In the genomic region with DNA sequence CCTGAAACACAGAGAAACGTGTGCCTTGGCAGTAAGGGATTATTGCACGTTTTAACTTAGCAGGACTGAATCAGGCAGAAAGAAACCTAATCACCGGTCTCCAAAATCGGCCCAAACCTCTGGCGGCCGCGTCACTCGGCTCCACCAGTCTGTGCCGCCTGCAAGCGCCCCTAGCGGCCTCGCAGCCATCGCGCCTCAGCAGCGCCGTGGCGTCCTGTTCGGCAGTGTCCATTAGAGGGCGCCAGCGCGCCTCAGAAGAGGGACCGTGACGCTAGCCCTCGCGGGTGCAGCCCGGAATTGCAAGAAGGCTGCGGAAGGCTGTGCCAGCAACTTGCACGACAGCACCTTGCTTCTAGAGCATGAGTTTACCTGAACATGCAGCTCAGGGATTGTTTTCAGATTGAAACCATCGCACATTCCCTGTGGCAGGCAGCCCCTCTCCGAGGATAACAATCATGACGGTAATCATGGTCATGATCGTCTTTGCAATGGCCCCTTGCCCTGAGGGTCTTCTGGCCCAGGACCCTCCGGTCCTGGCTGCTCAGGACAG, we compare ENCODE assay signal across 1 cellular context.
TF ChIP-seq lines count a peak whose summit lies in the region.

No MANE protein-coding gene starts in this region.

TF ChIP-seq in HepG2, 621 proteins besides CTCF, POLR2A, EP300 and RAD21 (continued from another document and continues in another):
- TF ChIP-seq ZNF407 (CRISPR knock-in tag; IDR thresholded peaks at IDR 0.05; ENCODE audit: not compliant biosample characterization) (no peak), THAP11 (CRISPR knock-in tag; IDR thresholded peaks at IDR 0.05) (peak; percentile 77), BRD4 (CRISPR knock-in tag; IDR thresholded peaks at IDR 0.05) (peak; percentile 79; the same call in 1 of the 2 replicates), GABPB1 (CRISPR knock-in tag; IDR thresholded peaks at IDR 0.05) (peak; percentile 83), ZNF205 (CRISPR knock-in tag; IDR thresholded peaks at IDR 0.05) (peak; percentile 69; the same call in 1 of the 2 replicates), RARA (CRISPR knock-in tag; IDR thresholded peaks at IDR 0.05) (0 out of 2 replicates have a peak, but pooled peaks have one; percentile 35), ZNF768 (CRISPR knock-in tag; IDR thresholded peaks at IDR 0.05) (peak; percentile 83; the same call in 1 of the 2 replicates), ZNF431 (CRISPR knock-in tag; IDR thresholded peaks at IDR 0.05; ENCODE audit: borderline replicate concordance, low read depth) (0 out of 2 replicates have a peak, but pooled peaks have one; percentile 69), MEF2D (CRISPR knock-in tag; IDR thresholded peaks at IDR 0.05) (no peak; the same call in 1 of the 2 replicates), FOXK1 (CRISPR knock-in tag; IDR thresholded peaks at IDR 0.05; ENCODE audit: borderline replicate concordance, low read depth) (peak; percentile 70; the same call in 1 of the 2 replicates), ZBTB7A (CRISPR knock-in tag; IDR thresholded peaks at IDR 0.05) (0 out of 2 replicates have a peak, but pooled peaks have one; percentile 63), ZSCAN9 (CRISPR knock-in tag; IDR thresholded peaks at IDR 0.05; ENCODE audit: borderline replicate concordance) (peak; percentile 65; the same call in 1 of the 2 replicates), ZFP91 (CRISPR knock-in tag; IDR thresholded peaks at IDR 0.05; ENCODE audit: borderline replicate concordance) (peak; percentile 90), ZBTB38 (CRISPR knock-in tag; IDR thresholded peaks at IDR 0.05) (0 out of 2 replicates have a peak, but pooled peaks have one; percentile 35), ZBTB1 (CRISPR knock-in tag; IDR thresholded peaks at IDR 0.05; ENCODE audit: borderline replicate concordance) (no peak), ZSCAN21 (CRISPR knock-in tag; IDR thresholded peaks at IDR 0.05; ENCODE audit: borderline replicate concordance) (peak; percentile 42; the same call in 1 of the 2 replicates), ZBTB3 (CRISPR knock-in tag; IDR thresholded peaks at IDR 0.05; ENCODE audit: borderline replicate concordance, low read depth) (no peak), KAT7 (CRISPR knock-in tag; IDR thresholded peaks at IDR 0.05; ENCODE audit: borderline replicate concordance) (peak; percentile 87; the same call in 1 of the 2 replicates), ZNF12 (CRISPR knock-in tag; IDR thresholded peaks at IDR 0.05) (no peak), CREB1 (IDR thresholded peaks at IDR 0.05) (peak; percentile 79), CREB1 (CRISPR knock-in tag; IDR thresholded peaks at IDR 0.05) (peak; percentile 63; the same call in 1 of the 2 replicates), KLF9 (CRISPR knock-in tag; IDR thresholded peaks at IDR 0.05; ENCODE audit: low read depth) (no peak), HNF1B (CRISPR knock-in tag; IDR thresholded peaks at IDR 0.05) (peak; percentile 93; the same call in 1 of the 2 replicates), HNF4A (CRISPR knock-in tag; IDR thresholded peaks at IDR 0.05) (peak; percentile 25), ZNF572 (CRISPR knock-in tag; IDR thresholded peaks at IDR 0.05) (no peak; the same call in 1 of the 2 replicates), ZNF225 (CRISPR knock-in tag; IDR thresholded peaks at IDR 0.05) (0 out of 2 replicates have a peak, but pooled peaks have one; percentile 32), HOXA3 (CRISPR knock-in tag; IDR thresholded peaks at IDR 0.05) (peak; percentile 84), IRF2 (CRISPR knock-in tag; IDR thresholded peaks at IDR 0.05) (peak; percentile 89; the same call in 1 of the 2 replicates), ZNF441 (CRISPR knock-in tag; IDR thresholded peaks at IDR 0.05; ENCODE audit: borderline replicate concordance) (0 out of 2 replicates have a peak, but pooled peaks have one; percentile 38), ZMYM4 (CRISPR knock-in tag; IDR thresholded peaks at IDR 0.05) (peak; percentile 86), TMF1 (CRISPR knock-in tag; IDR thresholded peaks at IDR 0.05; ENCODE audit: low read depth) (0 out of 2 replicates have a peak, but pooled peaks have one; percentile 39), TAF1 (CRISPR knock-in tag; IDR thresholded peaks at IDR 0.05) (no peak), KMT2A (CRISPR knock-in tag; IDR thresholded peaks at IDR 0.05) (peak; percentile 79), ZNF576 (CRISPR knock-in tag; IDR thresholded peaks at IDR 0.05) (no peak), HCFC1 (IDR thresholded peaks at IDR 0.05; ENCODE audit: low read depth, low read length) (no peak), TARDBP (CRISPR knock-in tag; IDR thresholded peaks at IDR 0.05) (peak; percentile 81), SOX6 (IDR thresholded peaks at IDR 0.05) (no peak), SOX6 (CRISPR knock-in tag; IDR thresholded peaks at IDR 0.05) (peak; percentile 69), GTF2F1 (IDR thresholded peaks at IDR 0.05; ENCODE audit: low read length) (no peak), POGK (CRISPR knock-in tag; conservative IDR thresholded peaks at IDR 0.05) (peak; percentile 84), ZNF143 (CRISPR knock-in tag; IDR thresholded peaks at IDR 0.05) (peak; percentile 58; the same call in 1 of the 2 replicates), SMARCE1 (IDR thresholded peaks at IDR 0.05; ENCODE audit: borderline replicate concordance) (no peak), NFKB2 (CRISPR knock-in tag; IDR thresholded peaks at IDR 0.05; ENCODE audit: borderline replicate concordance) (peak; percentile 48; the same call in 1 of the 2 replicates), ZBTB20 (CRISPR knock-in tag; IDR thresholded peaks at IDR 0.05; ENCODE audit: borderline replicate concordance, low read depth) (no peak)
- TF ChIP-seq, protein P1, sequence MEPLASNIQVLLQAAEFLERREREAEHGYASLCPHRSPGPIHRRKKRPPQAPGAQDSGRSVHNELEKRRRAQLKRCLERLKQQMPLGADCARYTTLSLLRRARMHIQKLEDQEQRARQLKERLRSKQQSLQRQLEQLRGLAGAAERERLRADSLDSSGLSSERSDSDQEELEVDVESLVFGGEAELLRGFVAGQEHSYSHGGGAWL (CRISPR knock-in tag; IDR thresholded peaks at IDR 0.05): peak; percentile 81
- TF ChIP-seq, protein P2, sequence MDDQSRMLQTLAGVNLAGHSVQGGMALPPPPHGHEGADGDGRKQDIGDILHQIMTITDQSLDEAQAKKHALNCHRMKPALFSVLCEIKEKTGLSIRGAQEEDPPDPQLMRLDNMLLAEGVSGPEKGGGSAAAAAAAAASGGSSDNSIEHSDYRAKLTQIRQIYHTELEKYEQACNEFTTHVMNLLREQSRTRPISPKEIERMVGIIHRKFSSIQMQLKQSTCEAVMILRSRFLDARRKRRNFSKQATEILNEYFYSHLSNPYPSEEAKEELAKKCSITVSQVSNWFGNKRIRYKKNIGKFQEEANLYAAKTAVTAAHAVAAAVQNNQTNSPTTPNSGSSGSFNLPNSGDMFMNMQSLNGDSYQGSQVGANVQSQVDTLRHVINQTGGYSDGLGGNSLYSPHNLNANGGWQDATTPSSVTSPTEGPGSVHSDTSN (CRISPR knock-in tag; IDR thresholded peaks at IDR 0.05; ENCODE audit: borderline replicate concordance): no peak
- TF ChIP-seq, protein P3, sequence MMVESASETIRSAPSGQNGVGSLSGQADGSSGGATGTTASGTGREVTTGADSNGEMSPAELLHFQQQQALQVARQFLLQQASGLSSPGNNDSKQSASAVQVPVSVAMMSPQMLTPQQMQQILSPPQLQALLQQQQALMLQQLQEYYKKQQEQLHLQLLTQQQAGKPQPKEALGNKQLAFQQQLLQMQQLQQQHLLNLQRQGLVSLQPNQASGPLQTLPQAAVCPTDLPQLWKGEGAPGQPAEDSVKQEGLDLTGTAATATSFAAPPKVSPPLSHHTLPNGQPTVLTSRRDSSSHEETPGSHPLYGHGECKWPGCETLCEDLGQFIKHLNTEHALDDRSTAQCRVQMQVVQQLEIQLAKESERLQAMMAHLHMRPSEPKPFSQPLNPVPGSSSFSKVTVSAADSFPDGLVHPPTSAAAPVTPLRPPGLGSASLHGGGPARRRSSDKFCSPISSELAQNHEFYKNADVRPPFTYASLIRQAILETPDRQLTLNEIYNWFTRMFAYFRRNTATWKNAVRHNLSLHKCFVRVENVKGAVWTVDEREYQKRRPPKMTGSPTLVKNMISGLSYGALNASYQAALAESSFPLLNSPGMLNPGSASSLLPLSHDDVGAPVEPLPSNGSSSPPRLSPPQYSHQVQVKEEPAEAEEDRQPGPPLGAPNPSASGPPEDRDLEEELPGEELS (CRISPR knock-in tag; IDR thresholded peaks at IDR 0.05): peak; percentile 47; the same call in 1 of the 2 replicates
